10 cellular contexts compared by ENCODE assay signal in genomic region chr16:66900721-66901441, GRCh38. TPM values are rescaled to one million over a fixed set of nuclear protein-coding genes. Genes with fewer than 3 reads are reported as not detected.
DNase-seq lines count a peak whose midpoint lies in the region; ATAC-seq, FAIRE-seq and TF ChIP-seq lines count a peak whose summit lies in the region.
"Had no signal": no experiment of that assay in that cellular context is flagged by ENCODE, and none has a peak within 500 bp of the region (broad histone marks: within the 10 kb centered on the region; RNA-seq: fewer than 3 reads in every experiment).

No MANE protein-coding gene starts in this region.

- no peaks in the 10 kb centered on the region for H3K9me3 ChIP-seq in CD8-positive, alpha-beta memory T cell (ENCODE audit: low read length)
- H3K9me3 ChIP-seq in K562 (replicated peaks; ENCODE audit: control insufficient read depth, insufficient read depth, low read depth, low read length) (no peaks in the 10 kb centered on the region), trophoblast cell (ENCODE audit: insufficient read depth, low read depth, low read length) (no peaks in the 10 kb centered on the region)

- H3K79me2 ChIP-seq in K562 (ENCODE audit: control insufficient read depth, insufficient read depth, low read length) (no peaks in the 10 kb centered on the region), trophoblast cell (ENCODE audit: control insufficient read depth, insufficient read depth, low read length, poor library complexity) (no peaks in the 10 kb centered on the region)

- ATAC-seq in K562 = peak; percentile 21
- ATAC-seq in left colon = peak; percentile 63
- ATAC-seq in GM19395 (IDR thresholded peaks at IDR 0.05; ENCODE audit: unreplicated experiment) = no peak
- ATAC-seq in HG03442 (IDR thresholded peaks at IDR 0.05; ENCODE audit: unreplicated experiment) = no peak

- H3K9me3 Mint-ChIP-seq in CD8-positive, alpha-beta memory T cell = no peaks in the 10 kb centered on the region
- no peaks in the 10 kb centered on the region for H3K9me3 Mint-ChIP-seq in activated CD4-positive, alpha-beta memory T cell treated with anti-CD3 and anti-CD28 coated beads for 36 hours
- H3K9me3 Mint-ChIP-seq: central memory CD8-positive, alpha-beta T cell had no signal

- H3K79me1 ChIP-seq in trophoblast cell (ENCODE audit: low read length) = no peaks in the 10 kb centered on the region

- no peak overlapping the region for H4K12ac ChIP-seq in trophoblast cell (ENCODE audit: low read depth, low read length)

- H3K9ac ChIP-seq in K562 (ENCODE audit: insufficient read depth in 1 of 2, low read depth in 2 of 2, low read length in 2 of 2) = peak overlapping the region; percentile 89 to 95
- H3K9ac ChIP-seq in trophoblast cell (ENCODE audit: low read length) = no peak overlapping the region

- H3K4me3 Mint-ChIP-seq in CD8-positive, alpha-beta memory T cell = no peak overlapping the region
- H3K4me3 Mint-ChIP-seq in activated CD4-positive, alpha-beta memory T cell treated with anti-CD3 and anti-CD28 coated beads for 36 hours = no peak overlapping the region
- H3K4me3 Mint-ChIP-seq: central memory CD8-positive, alpha-beta T cell had no signal

- peak overlapping the region; percentile 87 for H3K27ac ChIP-seq in CD8-positive, alpha-beta memory T cell (ENCODE audit: low read depth, low read length)
- H3K27ac ChIP-seq in K562 (ENCODE audit: extremely low read depth, low read depth, low read length) = peak overlapping the region; percentile 87
- no peak overlapping the region for H3K27ac ChIP-seq in trophoblast cell (ENCODE audit: low read depth, low read length)

- peaks cover under 1 to 2% (median 2%) of the 10 kb centered on the region in 3 donors for H3K4me1 Mint-ChIP-seq in CD8-positive, alpha-beta memory T cell
- H3K4me1 Mint-ChIP-seq in activated CD4-positive, alpha-beta memory T cell treated with anti-CD3 and anti-CD28 coated beads for 36 hours (ENCODE audit: low read depth) = peaks cover 2% of the 10 kb centered on the region

- no peak overlapping the region for H2AK5ac ChIP-seq in trophoblast cell (ENCODE audit: low read length)

- no TSS peak for BruUV-seq in K562 (replicated peaks; lab: Mats Ljungman, UMichigan)

- no peak overlapping the region for H4K8ac ChIP-seq in trophoblast cell (ENCODE audit: low read depth, low read length)

- no peak for FAIRE-seq in K562 (lab: Jason Lieb, UNC)
- FAIRE-seq: HTR-8/SVneo had no signal

- peaks cover 0 to 2% (median 0%) of the 10 kb centered on the region in 3 donors for H3K36me3 Mint-ChIP-seq in CD8-positive, alpha-beta memory T cell
- no peaks in the 10 kb centered on the region for H3K36me3 Mint-ChIP-seq in activated CD4-positive, alpha-beta memory T cell treated with anti-CD3 and anti-CD28 coated beads for 36 hours

- H2AFZ ChIP-seq in K562 (ENCODE audit: low read depth, low read length) (peak overlapping the region; percentile 78), trophoblast cell (ENCODE audit: insufficient read depth, low read length, poor library complexity) (no peak overlapping the region)

- H3K4ac ChIP-seq in trophoblast cell (ENCODE audit: low read depth, low read length) = no peak overlapping the region

- in situ Hi-C loops in K562 (cut with MboI) = no loop called here

- no peaks in the 10 kb centered on the region for H3K27me3 ChIP-seq in CD8-positive, alpha-beta memory T cell (ENCODE audit: insufficient read depth, low read length, poor library complexity, severe bottlenecking)
- H3K27me3 ChIP-seq in K562 (ENCODE audit: control insufficient read depth in 2 of 2, insufficient read depth in 2 of 2, low read length in 2 of 2) (no peaks in the 10 kb centered on the region), trophoblast cell (ENCODE audit: insufficient read depth, low read length) (no peaks in the 10 kb centered on the region)

- H4K20me1 ChIP-seq in K562 (replicated peaks; ENCODE audit: control insufficient read depth, insufficient read depth, low read length) = no peaks in the 10 kb centered on the region

- TF ChIP-seq POLR2A in K562 (conservative IDR thresholded peaks at IDR 0.05) = no peak

- no peak overlapping the region for H4K91ac ChIP-seq in trophoblast cell (ENCODE audit: low read depth, low read length)

- POLR2A ChIA-PET in CD8-positive, alpha-beta memory T cell (lab: Charles Lee) = no interaction called here
- POLR2A ChIA-PET in K562 (lab: Yijun Ruan, JAX) = interaction anchor here (0.5 to 1.8 kb wide), 10 partner anchors 10 to 128 kb away, joined by 3 to 6 read pairs (median 3); partner anchors contain the start of gene CDH16
- POLR2A ChIA-PET in activated CD4-positive, alpha-beta memory T cell treated with anti-CD3 and anti-CD28 coated beads for 36 hours (lab: Charles Lee) = no interaction called here

- H3K4me2 ChIP-seq in K562 (ENCODE audit: insufficient read depth, low read length) (peak overlapping the region; percentile 77), trophoblast cell (ENCODE audit: low read length) (no peak overlapping the region)

- no peaks in the 10 kb centered on the region for H3K27me3 Mint-ChIP-seq in CD8-positive, alpha-beta memory T cell
- no peaks in the 10 kb centered on the region for H3K27me3 Mint-ChIP-seq in activated CD4-positive, alpha-beta memory T cell treated with anti-CD3 and anti-CD28 coated beads for 36 hours
- H3K27me3 Mint-ChIP-seq: central memory CD8-positive, alpha-beta T cell had no signal

- no peak overlapping the region for H3K18ac ChIP-seq in trophoblast cell (ENCODE audit: low read length)

- peak in 1 of 5 donors; percentile 2 for DNase-seq in CD8-positive, alpha-beta memory T cell
- DNase-seq in K562 (ENCODE audit: extremely low read depth in 1 of 4, low spot score in 3 of 4) (peak; percentile 60 to 93 (median 77)), left colon (peak in 1 of 2 donors; percentile 66), renal cortical epithelial cell (ENCODE audit: low read depth) (peak; percentile 71), trophoblast cell (no peak)
- DNase-seq in activated CD4-positive, alpha-beta memory T cell treated with anti-CD3 and anti-CD28 coated beads for 36 hours = no peak

- H3K4me3 ChIP-seq in CD8-positive, alpha-beta memory T cell (ENCODE audit: low read length) = no peak overlapping the region
- H3K4me3 ChIP-seq in K562 = peak overlapping the region; percentile 30; the same call in 1 of the 2 replicates
- H3K4me3 ChIP-seq in trophoblast cell (ENCODE audit: low read depth, low read length) = no peak overlapping the region

- no peak overlapping the region for H2BK12ac ChIP-seq in trophoblast cell (ENCODE audit: low read length)

- no peak for TF ChIP-seq RAD21 in K562 (CRISPR knock-in tag; conservative IDR thresholded peaks at IDR 0.05 in 1 of 2, IDR thresholded peaks at IDR 0.05 in 1 of 2)

- no peak for TF ChIP-seq CTCF in K562 (IDR thresholded peaks at IDR 0.05 in 2 of 3, conservative IDR thresholded peaks at IDR 0.05 in 1 of 3; ENCODE audit: insufficient read depth in 2 of 3, low read depth in 1 of 3, low read length in 3 of 3)

- peaks cover 5% of the 10 kb centered on the region for H3K4me1 ChIP-seq in CD8-positive, alpha-beta memory T cell (ENCODE audit: insufficient read depth, low read length)
- H3K4me1 ChIP-seq in K562 (replicated peaks in 1 of 2; ENCODE audit: control insufficient read depth in 2 of 2, insufficient read depth in 2 of 2, low read length in 2 of 2) = peaks cover 39 to 63% of the 10 kb centered on the region in 2 experiments
- peaks cover 5 to 8% of the 10 kb centered on the region in 2 experiments for H3K4me1 ChIP-seq in trophoblast cell (ENCODE audit: control insufficient read depth in 1 of 2, insufficient read depth in 2 of 2, low read length in 2 of 2)

- H3K23ac ChIP-seq in trophoblast cell (ENCODE audit: low read length) = no peak overlapping the region

- no peak overlapping the region for H2BK5ac ChIP-seq in trophoblast cell (ENCODE audit: low read depth, low read length, poor library complexity)

- intact Hi-C loops in K562 (cut with micrococcal nuclease) = no loop called here
- intact Hi-C loops in left colon (cut with DNase I, micrococcal nuclease) = no loop called here
- intact Hi-C loops in activated CD4-positive, alpha-beta memory T cell treated with anti-CD3 and anti-CD28 coated beads for 36 hours (cut with micrococcal nuclease) = no loop called here

- CTCF ChIA-PET in CD8-positive, alpha-beta memory T cell (lab: Charles Lee) = no interaction called here
- CTCF ChIA-PET in K562 (lab: Yijun Ruan, JAX; ENCODE audit: low intra/inter-chr PET ratio) = no interaction called here
- CTCF ChIA-PET in activated CD4-positive, alpha-beta memory T cell treated with anti-CD3 and anti-CD28 coated beads for 36 hours (lab: Charles Lee) = interaction anchor here (0.6 to 1.1 kb wide), 2 partner anchors 37 to 254 kb away, joined by 3 read pairs; no protein-coding TSS in a partner anchor

- TF ChIP-seq EP300 in K562 (IDR thresholded peaks at IDR 0.05; ENCODE audit: low read length) = no peak

- no peaks in the 10 kb centered on the region for H3K36me3 ChIP-seq in CD8-positive, alpha-beta memory T cell (ENCODE audit: insufficient read depth, low read length)
- H3K36me3 ChIP-seq in K562 (ENCODE audit: control insufficient read depth, insufficient read depth, low read length) = no peaks in the 10 kb centered on the region
- H3K36me3 ChIP-seq in trophoblast cell (ENCODE audit: control insufficient read depth in 1 of 2, insufficient read depth in 2 of 2, low read length in 2 of 2) = no peaks in the 10 kb centered on the region

- 20% methylated on average over 4 of the region's 7 CpGs for WGBS in K562 (ENCODE audit: insufficient coverage, low coverage, missing lambda C conversion rate)
- WGBS in trophoblast cell (ENCODE audit: extremely low coverage, insufficient coverage, insufficient read length) = no CpG with 5 or more reads among the region's 7 CpGs

- no peak overlapping the region for H2BK120ac ChIP-seq in trophoblast cell (ENCODE audit: insufficient read depth, low read length, poor library complexity)

- no peaks in the 10 kb centered on the region for H3K9me1 ChIP-seq in K562 (ENCODE audit: control insufficient read depth, insufficient read depth, low read length)

- H3K27ac Mint-ChIP-seq in CD8-positive, alpha-beta memory T cell = no peak overlapping the region
- H3K27ac Mint-ChIP-seq in activated CD4-positive, alpha-beta memory T cell treated with anti-CD3 and anti-CD28 coated beads for 36 hours = no peak overlapping the region

- H3K14ac ChIP-seq in trophoblast cell (ENCODE audit: low read length) = no peak overlapping the region

RNA-seq across cellular contexts. Expression of gene CDH16, which starts 17.8 kb away (rescaled TPM):
- not detected for total RNA-seq in CD8-positive, alpha-beta memory T cell
- not detected for polyA plus RNA-seq in CD8-positive, alpha-beta memory T cell
- total RNA-seq in K562 (2011; cell fraction: chromatin; rRNA removed; ENCODE audit: low replicate concordance) = not detected in 2 replicates
- total RNA-seq in K562 (2011; cell fraction: nucleolus; rRNA removed) = not detected in 2 replicates
- not detected in 2 replicates for total RNA-seq in K562 (2011; cell fraction: nucleoplasm; rRNA removed)
- total RNA-seq in K562 (2014; rRNA removed) (not detected in 2 replicates), K562 (2014; rRNA removed; fragmentation: Illumina TruSeq; extraction: Trizol) (not detected in 2 replicates), K562 (2015; rRNA removed; fragmentation: Illumina TruSeq; extraction: Trizol) (not detected in 2 replicates), K562 (2021) (not detected in 2 replicates), left colon (1 to 10 TPM in 1 of 2 donors, under 1 TPM in 1; 0.75 to 2.2 TPM), renal cortical epithelial cell (7.8 and 414 TPM in 2 replicates)
- polyA plus RNA-seq in K562 (2011; rRNA removed) (not detected in 2 replicates), K562 (2014; fragmentation: Illumina TruSeq; extraction: Trizol) (not detected in 2 replicates), K562 (2014; fragmentation: Nextera tagmentation; extraction: Ambion mirVana) (not detected), K562 (2014; rRNA removed) (not detected in 2 replicates)
- not detected in 2 replicates for polyA plus RNA-seq in K562 (2011; cell fraction: cytosol; rRNA removed)
- not detected in 2 replicates for polyA plus RNA-seq in K562 (2011; cell fraction: nucleus; rRNA removed)
- polyA plus RNA-seq in K562 (2012) = not detected in 2 replicates
- not detected in 2 replicates for polyA minus RNA-seq in K562 (2011; rRNA and poly(A)+ RNA removed)
- not detected in 2 replicates for polyA minus RNA-seq in K562 (2011; cell fraction: cytosol; rRNA and poly(A)+ RNA removed)
- polyA minus RNA-seq in K562 (2011; cell fraction: nucleus; rRNA and poly(A)+ RNA removed) = not detected in 2 replicates
- not detected for total RNA-seq in activated CD4-positive, alpha-beta memory T cell treated with anti-CD3 and anti-CD28 coated beads for 36 hours
- polyA plus RNA-seq in trophoblast cell (2013) = 0.04 TPM in 2 replicates

RNA-seq across cellular contexts. Expression of gene PDP2, which starts 20.6 kb away (rescaled TPM):
- 10 to 100 TPM; 20.0 to 25.4 TPM for total RNA-seq in CD8-positive, alpha-beta memory T cell
- 4.5 TPM for polyA plus RNA-seq in CD8-positive, alpha-beta memory T cell
- 44.7 and 44.9 TPM in 2 replicates for total RNA-seq in K562 (2011; cell fraction: chromatin; rRNA removed; ENCODE audit: low replicate concordance)
- 21.3 and 22.0 TPM in 2 replicates for total RNA-seq in K562 (2011; cell fraction: nucleolus; rRNA removed)
- total RNA-seq in K562 (2011; cell fraction: nucleoplasm; rRNA removed) = 27.4 and 39.0 TPM in 2 replicates
- total RNA-seq in K562 (2014; rRNA removed) = 5.5 and 6.7 TPM in 2 replicates
- 7.2 and 8.3 TPM in 2 replicates for total RNA-seq in K562 (2014; rRNA removed; fragmentation: Illumina TruSeq; extraction: Trizol)
- 5.8 and 6.7 TPM in 2 replicates for total RNA-seq in K562 (2015; rRNA removed; fragmentation: Illumina TruSeq; extraction: Trizol)
- total RNA-seq in K562 (2021) = 17.7 and 18.5 TPM in 2 replicates
- polyA plus RNA-seq in K562 (2011; rRNA removed) = 24.3 and 28.6 TPM in 2 replicates
- 13.0 and 18.7 TPM in 2 replicates for polyA plus RNA-seq in K562 (2011; cell fraction: cytosol; rRNA removed)
- 14.8 and 18.4 TPM in 2 replicates for polyA plus RNA-seq in K562 (2011; cell fraction: nucleus; rRNA removed)
- 5.3 and 7.2 TPM in 2 replicates for polyA plus RNA-seq in K562 (2012)
- polyA plus RNA-seq in K562 (2014; fragmentation: Illumina TruSeq; extraction: Trizol) = 11.4 and 15.8 TPM in 2 replicates
- polyA plus RNA-seq in K562 (2014; fragmentation: Nextera tagmentation; extraction: Ambion mirVana) = 1 to 10 TPM; 2.5 to 4.2 TPM
- polyA plus RNA-seq in K562 (2014; rRNA removed) = 8.3 and 8.7 TPM in 2 replicates
- polyA minus RNA-seq in K562 (2011; rRNA and poly(A)+ RNA removed) = 41.5 and 46.7 TPM in 2 replicates
- 15.2 and 19.5 TPM in 2 replicates for polyA minus RNA-seq in K562 (2011; cell fraction: cytosol; rRNA and poly(A)+ RNA removed)
- polyA minus RNA-seq in K562 (2011; cell fraction: nucleus; rRNA and poly(A)+ RNA removed) = 10.0 and 16.6 TPM in 2 replicates
- total RNA-seq in left colon = 10 to 100 TPM; 16.7 to 28.6 TPM
- 8.3 and 11.5 TPM in 2 replicates for total RNA-seq in renal cortical epithelial cell
- 10 to 100 TPM; 42.4 to 45.5 TPM for total RNA-seq in activated CD4-positive, alpha-beta memory T cell treated with anti-CD3 and anti-CD28 coated beads for 36 hours
- 4.9 and 5.0 TPM in 2 replicates for polyA plus RNA-seq in trophoblast cell (2013)

RNA-seq across cellular contexts. Expression of gene RRAD, which starts 24.5 kb away (rescaled TPM):
- under 1 TPM; 0.60 to 0.88 TPM for total RNA-seq in CD8-positive, alpha-beta memory T cell
- polyA plus RNA-seq in CD8-positive, alpha-beta memory T cell = not detected
- not detected in 2 replicates for total RNA-seq in K562 (2011; cell fraction: chromatin; rRNA removed; ENCODE audit: low replicate concordance)
- total RNA-seq in K562 (2011; cell fraction: nucleolus; rRNA removed) = 0.79 and 1.2 TPM in 2 replicates
- total RNA-seq in K562 (2011; cell fraction: nucleoplasm; rRNA removed) = 0.44 TPM in 1 of 2 replicates, not detected in the other
- 0.09 and 0.12 TPM in 2 replicates for total RNA-seq in K562 (2014; rRNA removed)
- total RNA-seq in K562 (2014; rRNA removed; fragmentation: Illumina TruSeq; extraction: Trizol) = not detected in 2 replicates
- not detected in 2 replicates for total RNA-seq in K562 (2015; rRNA removed; fragmentation: Illumina TruSeq; extraction: Trizol)
- total RNA-seq in K562 (2021) = 0.13 and 0.16 TPM in 2 replicates
- 0.05 and 0.20 TPM in 2 replicates for polyA plus RNA-seq in K562 (2011; rRNA removed)
- polyA plus RNA-seq in K562 (2011; cell fraction: cytosol; rRNA removed) = 0.28 and 0.65 TPM in 2 replicates
- polyA plus RNA-seq in K562 (2011; cell fraction: nucleus; rRNA removed) = 0.20 and 0.71 TPM in 2 replicates
- 0.12 and 1.1 TPM in 2 replicates for polyA plus RNA-seq in K562 (2012)
- not detected in 2 replicates for polyA plus RNA-seq in K562 (2014; fragmentation: Illumina TruSeq; extraction: Trizol)
- not detected for polyA plus RNA-seq in K562 (2014; fragmentation: Nextera tagmentation; extraction: Ambion mirVana)
- 0.12 TPM in 1 of 2 replicates, not detected in the other for polyA plus RNA-seq in K562 (2014; rRNA removed)
- polyA minus RNA-seq in K562 (2011; rRNA and poly(A)+ RNA removed) = 0.14 TPM in 1 of 2 replicates, not detected in the other
- 0.95 TPM in 1 of 2 replicates, not detected in the other for polyA minus RNA-seq in K562 (2011; cell fraction: cytosol; rRNA and poly(A)+ RNA removed)
- polyA minus RNA-seq in K562 (2011; cell fraction: nucleus; rRNA and poly(A)+ RNA removed) = 0.22 TPM in 1 of 2 replicates, not detected in the other
- total RNA-seq in left colon = 1 to 10 TPM; 3.9 to 4.4 TPM
- total RNA-seq in renal cortical epithelial cell = 177 and 379 TPM in 2 replicates
- under 1 TPM; 0.48 to 0.65 TPM for total RNA-seq in activated CD4-positive, alpha-beta memory T cell treated with anti-CD3 and anti-CD28 coated beads for 36 hours
- polyA plus RNA-seq in trophoblast cell (2013) = 0.94 and 0.96 TPM in 2 replicates

RNA-seq across cellular contexts. Expression of gene CIAO2B, which starts 33.3 kb away (rescaled TPM):
- total RNA-seq in CD8-positive, alpha-beta memory T cell = 100 to 1,000 TPM; 164 to 176 TPM
- polyA plus RNA-seq in CD8-positive, alpha-beta memory T cell = 132 TPM
- total RNA-seq in K562 (2011; cell fraction: chromatin; rRNA removed; ENCODE audit: low replicate concordance) = 10.4 and 40.1 TPM in 2 replicates
- total RNA-seq in K562 (2011; cell fraction: nucleolus; rRNA removed) = 65.7 and 75.7 TPM in 2 replicates
- total RNA-seq in K562 (2011; cell fraction: nucleoplasm; rRNA removed) = 39.2 and 45.6 TPM in 2 replicates
- total RNA-seq in K562 (2014; rRNA removed) = 147 and 189 TPM in 2 replicates
- 57.6 and 86.8 TPM in 2 replicates for total RNA-seq in K562 (2014; rRNA removed; fragmentation: Illumina TruSeq; extraction: Trizol)
- 104 and 111 TPM in 2 replicates for total RNA-seq in K562 (2015; rRNA removed; fragmentation: Illumina TruSeq; extraction: Trizol)
- total RNA-seq in K562 (2021) = 99.4 and 104 TPM in 2 replicates
- polyA plus RNA-seq in K562 (2011; rRNA removed) = 146 and 161 TPM in 2 replicates
- polyA plus RNA-seq in K562 (2011; cell fraction: cytosol; rRNA removed) = 295 and 471 TPM in 2 replicates
- 117 and 133 TPM in 2 replicates for polyA plus RNA-seq in K562 (2011; cell fraction: nucleus; rRNA removed)
- 198 and 206 TPM in 2 replicates for polyA plus RNA-seq in K562 (2012)
- polyA plus RNA-seq in K562 (2014; fragmentation: Illumina TruSeq; extraction: Trizol) = 113 and 154 TPM in 2 replicates
- 100 to 1,000 TPM; 104 to 122 TPM for polyA plus RNA-seq in K562 (2014; fragmentation: Nextera tagmentation; extraction: Ambion mirVana)
- 182 and 250 TPM in 2 replicates for polyA plus RNA-seq in K562 (2014; rRNA removed)
- 67.2 and 95.6 TPM in 2 replicates for polyA minus RNA-seq in K562 (2011; rRNA and poly(A)+ RNA removed)
- polyA minus RNA-seq in K562 (2011; cell fraction: cytosol; rRNA and poly(A)+ RNA removed) = 68.9 and 80.4 TPM in 2 replicates
- 16.6 and 19.4 TPM in 2 replicates for polyA minus RNA-seq in K562 (2011; cell fraction: nucleus; rRNA and poly(A)+ RNA removed)
- total RNA-seq in left colon = 100 to 1,000 TPM in 1 of 2 donors, 10 to 100 TPM in 1; 82.7 to 109 TPM
- 129 and 264 TPM in 2 replicates for total RNA-seq in renal cortical epithelial cell
- total RNA-seq in activated CD4-positive, alpha-beta memory T cell treated with anti-CD3 and anti-CD28 coated beads for 36 hours = 100 to 1,000 TPM; 195 to 204 TPM
- 77.2 and 77.9 TPM in 2 replicates for polyA plus RNA-seq in trophoblast cell (2013)

RNA-seq across cellular contexts. Expression of gene CES2, which starts 34.4 kb away (rescaled TPM):
- 10 to 100 TPM; 23.5 to 23.8 TPM for total RNA-seq in CD8-positive, alpha-beta memory T cell
- polyA plus RNA-seq in CD8-positive, alpha-beta memory T cell = 26.6 TPM
- total RNA-seq in K562 (2011; cell fraction: chromatin; rRNA removed; ENCODE audit: low replicate concordance) = 47.2 and 114 TPM in 2 replicates
- 82.2 and 90.6 TPM in 2 replicates for total RNA-seq in K562 (2011; cell fraction: nucleolus; rRNA removed)
- 50.4 and 59.2 TPM in 2 replicates for total RNA-seq in K562 (2011; cell fraction: nucleoplasm; rRNA removed)
- 35.0 and 38.1 TPM in 2 replicates for total RNA-seq in K562 (2014; rRNA removed)
- 15.2 and 16.8 TPM in 2 replicates for total RNA-seq in K562 (2014; rRNA removed; fragmentation: Illumina TruSeq; extraction: Trizol)
- 23.6 and 24.4 TPM in 2 replicates for total RNA-seq in K562 (2015; rRNA removed; fragmentation: Illumina TruSeq; extraction: Trizol)
- 33.5 and 37.9 TPM in 2 replicates for total RNA-seq in K562 (2021)
- 14.0 and 14.1 TPM in 2 replicates for polyA plus RNA-seq in K562 (2011; rRNA removed)
- polyA plus RNA-seq in K562 (2011; cell fraction: cytosol; rRNA removed) = 14.0 and 32.8 TPM in 2 replicates
- polyA plus RNA-seq in K562 (2011; cell fraction: nucleus; rRNA removed) = 17.8 and 25.2 TPM in 2 replicates
- polyA plus RNA-seq in K562 (2012) = 22.3 and 36.1 TPM in 2 replicates
- 24.9 and 28.4 TPM in 2 replicates for polyA plus RNA-seq in K562 (2014; fragmentation: Illumina TruSeq; extraction: Trizol)
- polyA plus RNA-seq in K562 (2014; fragmentation: Nextera tagmentation; extraction: Ambion mirVana) = 1 to 10 TPM; 2.2 to 2.4 TPM
- polyA plus RNA-seq in K562 (2014; rRNA removed) = 27.7 and 28.3 TPM in 2 replicates
- polyA minus RNA-seq in K562 (2011; rRNA and poly(A)+ RNA removed) = 11.9 and 18.9 TPM in 2 replicates
- 22.0 and 22.2 TPM in 2 replicates for polyA minus RNA-seq in K562 (2011; cell fraction: cytosol; rRNA and poly(A)+ RNA removed)
- 44.2 and 45.3 TPM in 2 replicates for polyA minus RNA-seq in K562 (2011; cell fraction: nucleus; rRNA and poly(A)+ RNA removed)
- total RNA-seq in left colon = 100 to 1,000 TPM; 566 to 624 TPM
- 34.7 and 53.9 TPM in 2 replicates for total RNA-seq in renal cortical epithelial cell
- total RNA-seq in activated CD4-positive, alpha-beta memory T cell treated with anti-CD3 and anti-CD28 coated beads for 36 hours = 10 to 100 TPM; 32.5 to 32.7 TPM
- polyA plus RNA-seq in trophoblast cell (2013) = 11.5 and 12.3 TPM in 2 replicates

Comparison
In these comparisons a context has a peak if more than half of its experiments do, and no peak if none do; other contexts are left out.
1. DNase-seq: peak in K562 (4 of 4) and renal cortical epithelial cell (single experiment); none in activated CD4-positive, alpha-beta memory T cell treated with anti-CD3 and anti-CD28 coated beads for 36 hours (single experiment) and trophoblast cell (0 of 2).
2. ATAC-seq: peak in K562 (single experiment) and left colon (single experiment); none in GM19395 (single experiment) and HG03442 (single experiment).
3. RNA of gene RRAD, which starts 24.5 kb away (total RNA-seq): 177 to 379 TPM in renal cortical epithelial cell; 3.9 to 4.4 TPM in left colon, 0.60 to 0.88 TPM in CD8-positive, alpha-beta memory T cell, 0.48 to 0.65 TPM in activated CD4-positive, alpha-beta memory T cell treated with anti-CD3 and anti-CD28 coated beads for 36 hours and 0.09 to 1.2 TPM in K562; every median in the first group is over 10 times any median in the second.